1 cellular context compared by ENCODE assay signal in the genomic region with DNA sequence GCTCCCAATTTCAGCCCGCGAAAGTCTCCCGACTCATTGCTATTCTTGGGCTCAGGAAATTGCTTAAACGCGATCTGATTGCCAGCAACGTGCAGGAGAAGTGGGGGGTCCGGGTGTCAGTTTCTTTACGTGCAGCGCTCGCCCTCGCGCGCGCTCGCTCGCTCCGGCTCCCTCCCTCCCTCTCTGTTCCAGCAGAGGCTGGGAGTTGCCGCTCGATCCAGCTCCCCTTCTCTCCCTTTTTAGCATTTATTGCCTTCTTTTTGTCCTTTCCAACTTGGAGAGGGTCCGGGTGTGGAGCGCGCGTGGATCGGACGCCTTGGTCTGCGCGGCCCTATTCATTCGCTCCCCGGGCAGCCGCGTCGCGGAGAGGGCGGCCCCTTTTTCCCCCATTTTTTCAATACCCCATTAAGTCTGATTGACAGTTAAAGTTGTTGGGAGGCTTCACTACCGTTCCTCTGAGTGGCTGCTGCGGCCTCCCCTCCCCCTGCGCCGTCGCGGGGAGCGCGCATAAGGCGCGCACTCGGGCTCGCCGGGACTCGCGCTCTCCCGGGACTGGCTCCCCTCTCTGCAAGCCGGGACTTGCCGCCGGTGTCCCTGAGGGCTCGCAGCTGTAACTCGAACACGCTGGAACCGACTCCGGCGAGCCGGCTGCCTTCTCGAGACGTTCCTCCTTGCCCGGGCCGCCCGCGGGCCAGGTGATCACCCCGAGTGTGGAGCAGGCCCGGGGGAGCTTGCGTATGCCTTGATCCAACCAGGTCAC.
TF ChIP-seq lines count a peak whose summit lies in the region.

A gene with protein sequence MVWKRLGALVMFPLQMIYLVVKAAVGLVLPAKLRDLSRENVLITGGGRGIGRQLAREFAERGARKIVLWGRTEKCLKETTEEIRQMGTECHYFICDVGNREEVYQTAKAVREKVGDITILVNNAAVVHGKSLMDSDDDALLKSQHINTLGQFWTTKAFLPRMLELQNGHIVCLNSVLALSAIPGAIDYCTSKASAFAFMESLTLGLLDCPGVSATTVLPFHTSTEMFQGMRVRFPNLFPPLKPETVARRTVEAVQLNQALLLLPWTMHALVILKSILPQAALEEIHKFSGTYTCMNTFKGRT (minus strand): TSS at position 310 of the 760 bp plus-strand sequence. CDS start 862 bp downstream, outside the sequence.

TF ChIP-seq in K562, 482 proteins besides CTCF, POLR2A, EP300 and RAD21 (continued from another document and continues in another):
- TF ChIP-seq, protein P1, sequence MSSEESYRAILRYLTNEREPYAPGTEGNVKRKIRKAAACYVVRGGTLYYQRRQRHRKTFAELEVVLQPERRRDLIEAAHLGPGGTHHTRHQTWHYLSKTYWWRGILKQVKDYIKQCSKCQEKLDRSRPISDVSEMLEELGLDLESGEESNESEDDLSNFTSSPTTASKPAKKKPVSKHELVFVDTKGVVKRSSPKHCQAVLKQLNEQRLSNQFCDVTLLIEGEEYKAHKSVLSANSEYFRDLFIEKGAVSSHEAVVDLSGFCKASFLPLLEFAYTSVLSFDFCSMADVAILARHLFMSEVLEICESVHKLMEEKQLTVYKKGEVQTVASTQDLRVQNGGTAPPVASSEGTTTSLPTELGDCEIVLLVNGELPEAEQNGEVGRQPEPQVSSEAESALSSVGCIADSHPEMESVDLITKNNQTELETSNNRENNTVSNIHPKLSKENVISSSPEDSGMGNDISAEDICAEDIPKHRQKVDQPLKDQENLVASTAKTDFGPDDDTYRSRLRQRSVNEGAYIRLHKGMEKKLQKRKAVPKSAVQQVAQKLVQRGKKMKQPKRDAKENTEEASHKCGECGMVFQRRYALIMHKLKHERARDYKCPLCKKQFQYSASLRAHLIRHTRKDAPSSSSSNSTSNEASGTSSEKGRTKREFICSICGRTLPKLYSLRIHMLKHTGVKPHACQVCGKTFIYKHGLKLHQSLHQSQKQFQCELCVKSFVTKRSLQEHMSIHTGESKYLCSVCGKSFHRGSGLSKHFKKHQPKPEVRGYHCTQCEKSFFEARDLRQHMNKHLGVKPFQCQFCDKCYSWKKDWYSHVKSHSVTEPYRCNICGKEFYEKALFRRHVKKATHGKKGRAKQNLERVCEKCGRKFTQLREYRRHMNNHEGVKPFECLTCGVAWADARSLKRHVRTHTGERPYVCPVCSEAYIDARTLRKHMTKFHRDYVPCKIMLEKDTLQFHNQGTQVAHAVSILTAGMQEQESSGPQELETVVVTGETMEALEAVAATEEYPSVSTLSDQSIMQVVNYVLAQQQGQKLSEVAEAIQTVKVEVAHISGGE (CRISPR knock-in tag; IDR thresholded peaks at IDR 0.05) = peak in 1 of 3 experiments; percentile 51; a peak in 1 of 6 replicates
- TF ChIP-seq RBFOX2 (IDR thresholded peaks at IDR 0.05; ENCODE audit: low read depth, low read length) (peak; percentile 90), IRF2 (CRISPR knock-in tag; IDR thresholded peaks at IDR 0.05) (no peak), ZNF239 (CRISPR knock-in tag; IDR thresholded peaks at IDR 0.05) (no peak), MAFG (tag; conservative IDR thresholded peaks at IDR 0.05) (no peak), MTA3 (IDR thresholded peaks at IDR 0.05; ENCODE audit: borderline replicate concordance) (0 out of 2 replicates have a peak, but pooled peaks have one; percentile 59), FOXK1 (CRISPR knock-in tag; IDR thresholded peaks at IDR 0.05; ENCODE audit: borderline replicate concordance) (0 out of 2 replicates have a peak, but pooled peaks have one; percentile 86), SAFB2 (IDR thresholded peaks at IDR 0.05; ENCODE audit: borderline replicate concordance, low read depth, low read length, severe bottlenecking) (no peak), ARID1B (IDR thresholded peaks at IDR 0.05) (peak; percentile 43; the same call in 1 of the 2 replicates), GATAD2B (IDR thresholded peaks at IDR 0.05; ENCODE audit: borderline replicate concordance) (0 out of 2 replicates have a peak, but pooled peaks have one; percentile 62), POLR2B (IDR thresholded peaks at IDR 0.05; ENCODE audit: low read depth, partially characterized antibody) (peak; percentile 77), SUPT5H (IDR thresholded peaks at IDR 0.05) (peak; percentile 80), BRD9 (IDR thresholded peaks at IDR 0.05; ENCODE audit: low read depth, partially characterized antibody) (peak; percentile 31), MEIS2 (IDR thresholded peaks at IDR 0.05; ENCODE audit: partially characterized antibody) (peak; percentile 91), EP400 (IDR thresholded peaks at IDR 0.05) (peak; percentile 71), SMAD4 (CRISPR knock-in tag; conservative IDR thresholded peaks at IDR 0.05) (peak; percentile 79), MBD2 (IDR thresholded peaks at IDR 0.05; ENCODE audit: borderline replicate concordance, low read depth) (peak; percentile 23; the same call in 1 of the 2 replicates), NFYB (IDR thresholded peaks at IDR 0.05; ENCODE audit: extremely low read depth, insufficient read length) (no peak), CXXC5 (CRISPR knock-in tag; IDR thresholded peaks at IDR 0.05) (peak; percentile 89), NR2C2 (CRISPR knock-in tag; IDR thresholded peaks at IDR 0.05) (peak; percentile 58; the same call in 1 of the 2 replicates), NR2C2 (tag; IDR thresholded peaks at IDR 0.05) (no peak), KLF1 (tag; IDR thresholded peaks at IDR 0.05) (no peak), SP1 (CRISPR knock-in tag; IDR thresholded peaks at IDR 0.05) (peak; percentile 51; the same call in 1 of the 2 replicates), HMGN3 (IDR thresholded peaks at IDR 0.05; ENCODE audit: borderline replicate concordance, extremely low read depth, insufficient read length, low read depth, low read length) (peak; percentile 96), SLC30A9 (CRISPR knock-in tag; IDR thresholded peaks at IDR 0.05) (no peak)
- TF ChIP-seq, protein P2, sequence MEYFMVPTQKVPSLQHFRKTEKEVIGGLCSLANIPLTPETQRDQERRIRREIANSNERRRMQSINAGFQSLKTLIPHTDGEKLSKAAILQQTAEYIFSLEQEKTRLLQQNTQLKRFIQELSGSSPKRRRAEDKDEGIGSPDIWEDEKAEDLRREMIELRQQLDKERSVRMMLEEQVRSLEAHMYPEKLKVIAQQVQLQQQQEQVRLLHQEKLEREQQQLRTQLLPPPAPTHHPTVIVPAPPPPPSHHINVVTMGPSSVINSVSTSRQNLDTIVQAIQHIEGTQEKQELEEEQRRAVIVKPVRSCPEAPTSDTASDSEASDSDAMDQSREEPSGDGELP (CRISPR knock-in tag; IDR thresholded peaks at IDR 0.05; ENCODE audit: borderline replicate concordance) = peak; percentile 87
- TF ChIP-seq, protein P3, sequence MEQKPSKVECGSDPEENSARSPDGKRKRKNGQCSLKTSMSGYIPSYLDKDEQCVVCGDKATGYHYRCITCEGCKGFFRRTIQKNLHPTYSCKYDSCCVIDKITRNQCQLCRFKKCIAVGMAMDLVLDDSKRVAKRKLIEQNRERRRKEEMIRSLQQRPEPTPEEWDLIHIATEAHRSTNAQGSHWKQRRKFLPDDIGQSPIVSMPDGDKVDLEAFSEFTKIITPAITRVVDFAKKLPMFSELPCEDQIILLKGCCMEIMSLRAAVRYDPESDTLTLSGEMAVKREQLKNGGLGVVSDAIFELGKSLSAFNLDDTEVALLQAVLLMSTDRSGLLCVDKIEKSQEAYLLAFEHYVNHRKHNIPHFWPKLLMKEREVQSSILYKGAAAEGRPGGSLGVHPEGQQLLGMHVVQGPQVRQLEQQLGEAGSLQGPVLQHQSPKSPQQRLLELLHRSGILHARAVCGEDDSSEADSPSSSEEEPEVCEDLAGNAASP (IDR thresholded peaks at IDR 0.05) = no peak
- TF ChIP-seq, protein P4, sequence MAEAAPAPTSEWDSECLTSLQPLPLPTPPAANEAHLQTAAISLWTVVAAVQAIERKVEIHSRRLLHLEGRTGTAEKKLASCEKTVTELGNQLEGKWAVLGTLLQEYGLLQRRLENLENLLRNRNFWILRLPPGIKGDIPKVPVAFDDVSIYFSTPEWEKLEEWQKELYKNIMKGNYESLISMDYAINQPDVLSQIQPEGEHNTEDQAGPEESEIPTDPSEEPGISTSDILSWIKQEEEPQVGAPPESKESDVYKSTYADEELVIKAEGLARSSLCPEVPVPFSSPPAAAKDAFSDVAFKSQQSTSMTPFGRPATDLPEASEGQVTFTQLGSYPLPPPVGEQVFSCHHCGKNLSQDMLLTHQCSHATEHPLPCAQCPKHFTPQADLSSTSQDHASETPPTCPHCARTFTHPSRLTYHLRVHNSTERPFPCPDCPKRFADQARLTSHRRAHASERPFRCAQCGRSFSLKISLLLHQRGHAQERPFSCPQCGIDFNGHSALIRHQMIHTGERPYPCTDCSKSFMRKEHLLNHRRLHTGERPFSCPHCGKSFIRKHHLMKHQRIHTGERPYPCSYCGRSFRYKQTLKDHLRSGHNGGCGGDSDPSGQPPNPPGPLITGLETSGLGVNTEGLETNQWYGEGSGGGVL (CRISPR knock-in tag; IDR thresholded peaks at IDR 0.05) = no peak
- TF ChIP-seq, protein P5, sequence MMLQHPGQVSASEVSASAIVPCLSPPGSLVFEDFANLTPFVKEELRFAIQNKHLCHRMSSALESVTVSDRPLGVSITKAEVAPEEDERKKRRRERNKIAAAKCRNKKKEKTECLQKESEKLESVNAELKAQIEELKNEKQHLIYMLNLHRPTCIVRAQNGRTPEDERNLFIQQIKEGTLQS (IDR thresholded peaks at IDR 0.05) = no peak
- TF ChIP-seq, protein P5 (CRISPR knock-in tag; conservative IDR thresholded peaks at IDR 0.05) = no peak; the same call in 1 of the 2 replicates
- TF ChIP-seq, protein P6, sequence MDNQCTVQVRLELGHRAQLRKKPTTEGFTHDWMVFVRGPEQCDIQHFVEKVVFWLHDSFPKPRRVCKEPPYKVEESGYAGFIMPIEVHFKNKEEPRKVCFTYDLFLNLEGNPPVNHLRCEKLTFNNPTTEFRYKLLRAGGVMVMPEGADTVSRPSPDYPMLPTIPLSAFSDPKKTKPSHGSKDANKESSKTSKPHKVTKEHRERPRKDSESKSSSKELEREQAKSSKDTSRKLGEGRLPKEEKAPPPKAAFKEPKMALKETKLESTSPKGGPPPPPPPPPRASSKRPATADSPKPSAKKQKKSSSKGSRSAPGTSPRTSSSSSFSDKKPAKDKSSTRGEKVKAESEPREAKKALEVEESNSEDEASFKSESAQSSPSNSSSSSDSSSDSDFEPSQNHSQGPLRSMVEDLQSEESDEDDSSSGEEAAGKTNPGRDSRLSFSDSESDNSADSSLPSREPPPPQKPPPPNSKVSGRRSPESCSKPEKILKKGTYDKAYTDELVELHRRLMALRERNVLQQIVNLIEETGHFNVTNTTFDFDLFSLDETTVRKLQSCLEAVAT (IDR thresholded peaks at IDR 0.05) = peak; percentile 19 to 51; a peak in 3 of 4 replicates
- TF ChIP-seq, protein P7, sequence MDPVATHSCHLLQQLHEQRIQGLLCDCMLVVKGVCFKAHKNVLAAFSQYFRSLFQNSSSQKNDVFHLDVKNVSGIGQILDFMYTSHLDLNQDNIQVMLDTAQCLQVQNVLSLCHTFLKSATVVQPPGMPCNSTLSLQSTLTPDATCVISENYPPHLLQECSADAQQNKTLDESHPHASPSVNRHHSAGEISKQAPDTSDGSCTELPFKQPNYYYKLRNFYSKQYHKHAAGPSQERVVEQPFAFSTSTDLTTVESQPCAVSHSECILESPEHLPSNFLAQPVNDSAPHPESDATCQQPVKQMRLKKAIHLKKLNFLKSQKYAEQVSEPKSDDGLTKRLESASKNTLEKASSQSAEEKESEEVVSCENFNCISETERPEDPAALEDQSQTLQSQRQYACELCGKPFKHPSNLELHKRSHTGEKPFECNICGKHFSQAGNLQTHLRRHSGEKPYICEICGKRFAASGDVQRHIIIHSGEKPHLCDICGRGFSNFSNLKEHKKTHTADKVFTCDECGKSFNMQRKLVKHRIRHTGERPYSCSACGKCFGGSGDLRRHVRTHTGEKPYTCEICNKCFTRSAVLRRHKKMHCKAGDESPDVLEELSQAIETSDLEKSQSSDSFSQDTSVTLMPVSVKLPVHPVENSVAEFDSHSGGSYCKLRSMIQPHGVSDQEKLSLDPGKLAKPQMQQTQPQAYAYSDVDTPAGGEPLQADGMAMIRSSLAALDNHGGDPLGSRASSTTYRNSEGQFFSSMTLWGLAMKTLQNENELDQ (CRISPR knock-in tag; IDR thresholded peaks at IDR 0.05; ENCODE audit: borderline replicate concordance) = peak; percentile 73; the same call in 1 of the 2 replicates
- TF ChIP-seq, protein P8, sequence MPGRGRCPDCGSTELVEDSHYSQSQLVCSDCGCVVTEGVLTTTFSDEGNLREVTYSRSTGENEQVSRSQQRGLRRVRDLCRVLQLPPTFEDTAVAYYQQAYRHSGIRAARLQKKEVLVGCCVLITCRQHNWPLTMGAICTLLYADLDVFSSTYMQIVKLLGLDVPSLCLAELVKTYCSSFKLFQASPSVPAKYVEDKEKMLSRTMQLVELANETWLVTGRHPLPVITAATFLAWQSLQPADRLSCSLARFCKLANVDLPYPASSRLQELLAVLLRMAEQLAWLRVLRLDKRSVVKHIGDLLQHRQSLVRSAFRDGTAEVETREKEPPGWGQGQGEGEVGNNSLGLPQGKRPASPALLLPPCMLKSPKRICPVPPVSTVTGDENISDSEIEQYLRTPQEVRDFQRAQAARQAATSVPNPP (IDR thresholded peaks at IDR 0.05; ENCODE audit: borderline replicate concordance, insufficient read depth, insufficient read length) = no peak
- TF ChIP-seq, protein P9, sequence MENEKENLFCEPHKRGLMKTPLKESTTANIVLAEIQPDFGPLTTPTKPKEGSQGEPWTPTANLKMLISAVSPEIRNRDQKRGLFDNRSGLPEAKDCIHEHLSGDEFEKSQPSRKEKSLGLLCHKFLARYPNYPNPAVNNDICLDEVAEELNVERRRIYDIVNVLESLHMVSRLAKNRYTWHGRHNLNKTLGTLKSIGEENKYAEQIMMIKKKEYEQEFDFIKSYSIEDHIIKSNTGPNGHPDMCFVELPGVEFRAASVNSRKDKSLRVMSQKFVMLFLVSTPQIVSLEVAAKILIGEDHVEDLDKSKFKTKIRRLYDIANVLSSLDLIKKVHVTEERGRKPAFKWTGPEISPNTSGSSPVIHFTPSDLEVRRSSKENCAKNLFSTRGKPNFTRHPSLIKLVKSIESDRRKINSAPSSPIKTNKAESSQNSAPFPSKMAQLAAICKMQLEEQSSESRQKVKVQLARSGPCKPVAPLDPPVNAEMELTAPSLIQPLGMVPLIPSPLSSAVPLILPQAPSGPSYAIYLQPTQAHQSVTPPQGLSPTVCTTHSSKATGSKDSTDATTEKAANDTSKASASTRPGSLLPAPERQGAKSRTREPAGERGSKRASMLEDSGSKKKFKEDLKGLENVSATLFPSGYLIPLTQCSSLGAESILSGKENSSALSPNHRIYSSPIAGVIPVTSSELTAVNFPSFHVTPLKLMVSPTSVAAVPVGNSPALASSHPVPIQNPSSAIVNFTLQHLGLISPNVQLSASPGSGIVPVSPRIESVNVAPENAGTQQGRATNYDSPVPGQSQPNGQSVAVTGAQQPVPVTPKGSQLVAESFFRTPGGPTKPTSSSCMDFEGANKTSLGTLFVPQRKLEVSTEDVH (IDR thresholded peaks at IDR 0.05; ENCODE audit: low read depth, partially characterized antibody) = peak; percentile 54
